1 cellular context compared by ENCODE assay signal in the genomic region with DNA sequence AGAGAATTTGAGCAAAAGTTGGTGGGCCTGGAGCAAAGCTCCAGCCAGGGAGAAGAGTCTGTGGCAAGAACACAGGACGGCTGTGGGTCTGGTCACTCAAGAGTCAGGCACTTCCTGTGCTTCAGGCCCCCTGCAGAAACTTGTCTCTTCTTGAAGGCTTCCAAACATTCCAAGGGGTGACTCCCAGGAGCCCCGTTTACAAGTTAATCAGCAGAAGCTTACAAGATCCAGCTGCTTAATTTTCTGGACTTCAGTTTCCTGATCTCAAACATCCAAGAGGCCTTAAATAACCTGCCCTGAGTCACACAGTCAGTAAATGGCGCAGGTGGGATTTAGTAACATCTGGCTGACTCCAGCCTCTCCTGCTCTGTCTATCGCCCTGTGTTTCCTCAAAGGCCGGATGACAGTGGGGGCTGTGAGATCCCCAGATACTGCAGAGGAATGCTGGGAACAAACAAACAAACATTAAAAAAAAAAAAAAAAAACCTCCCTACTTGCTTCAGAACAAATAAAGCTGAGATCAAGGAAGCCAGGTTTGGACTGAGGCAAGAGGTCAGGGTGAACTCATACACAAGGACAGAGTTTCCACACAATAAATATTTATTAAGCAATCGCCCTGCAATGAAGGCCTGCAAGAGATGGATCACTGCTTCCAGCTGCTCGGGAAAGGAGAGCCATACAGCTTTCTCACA.
TF ChIP-seq lines count a peak whose summit lies in the region.

No MANE protein-coding gene starts in this region.

TF ChIP-seq in IMR-90, 13 proteins besides CTCF, POLR2A, EP300 and RAD21:
- peak; percentile 84 for TF ChIP-seq CEBPB (IDR thresholded peaks at IDR 0.05; ENCODE audit: low read depth, low read length)
- no peak for TF ChIP-seq MAFK (IDR thresholded peaks at IDR 0.05; ENCODE audit: low read depth, low read length)
- no peak for TF ChIP-seq SMC3 (IDR thresholded peaks at IDR 0.05; ENCODE audit: low read depth, low read length)
- no peak for TF ChIP-seq RFX5 (IDR thresholded peaks at IDR 0.05; ENCODE audit: low read depth, low read length)
